In the genomic region with DNA sequence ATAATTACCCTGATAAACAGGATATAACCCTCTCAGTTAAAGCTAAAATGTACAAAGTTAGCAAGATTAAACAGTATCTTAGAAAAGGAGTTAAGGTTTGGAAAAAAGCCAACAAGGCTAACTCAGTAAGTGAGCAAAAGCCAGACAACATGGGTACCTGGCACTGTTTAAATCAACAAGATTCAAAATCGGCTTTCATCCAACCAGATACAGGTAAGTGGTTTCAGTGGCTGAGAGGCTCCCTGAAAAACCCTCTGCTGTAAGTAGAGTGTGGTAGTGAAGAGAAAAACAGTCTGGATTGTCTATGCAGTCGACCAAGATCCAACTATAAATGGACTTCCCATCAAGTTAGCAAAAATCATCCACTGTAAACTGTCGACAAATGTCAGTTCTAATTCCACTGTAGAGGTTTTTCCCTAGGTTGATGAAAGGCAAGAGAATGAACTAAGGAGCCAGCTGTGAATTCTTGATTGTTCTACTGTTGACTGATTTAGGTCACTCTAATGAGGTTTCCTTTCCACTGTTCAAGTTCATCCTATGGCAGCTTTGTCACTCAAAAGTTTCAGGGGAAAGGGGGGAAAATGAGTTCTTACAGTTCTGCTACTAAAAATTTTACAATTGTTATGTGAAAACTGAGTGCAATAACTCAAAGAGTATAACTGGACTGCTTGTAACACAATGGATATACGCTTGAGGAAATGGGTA, we compare ENCODE assay signal across 17 cellular contexts.
"Had no signal": no experiment of that assay in that cellular context is flagged by ENCODE, and none has a peak within 500 bp of the region (broad histone marks: within the 10 kb centered on the region; RNA-seq: fewer than 3 reads in every experiment).

No MANE protein-coding gene starts in this region.

- H3K4me3 Mint-ChIP-seq: activated T-cell treated with anti-CD3 and anti-CD28 coated beads, Interleukin-2, amount 50 U/mL, for 72 hours; naive B cell; stimulated activated memory B cell treated with anti-CD40 and anti-IgM and Interleukin-4, amounts not matched to agents 10 μg/mL and 1 μg/mL and 100 μg/mL, for 72 hours had no signal

- H3K9me3 Mint-ChIP-seq: activated T-cell treated with anti-CD3 and anti-CD28 coated beads, Interleukin-2, amount 50 U/mL, for 72 hours; naive B cell; stimulated activated memory B cell treated with anti-CD40 and anti-IgM and Interleukin-4, amounts not matched to agents 10 μg/mL and 1 μg/mL and 100 μg/mL, for 72 hours had no signal

- ATAC-seq: activated T-cell treated with anti-CD3 and anti-CD28 coated beads, Interleukin-2, amount 50 U/mL, for 72 hours; gastroesophageal sphincter; left cardiac atrium; sciatic nerve; stimulated activated memory B cell treated with anti-CD40 and anti-IgM and Interleukin-4, amounts not matched to agents 10 μg/mL and 1 μg/mL and 100 μg/mL, for 72 hours had no signal

- H3K27me3 Mint-ChIP-seq: naive B cell; stimulated activated memory B cell treated with anti-CD40 and anti-IgM and Interleukin-4, amounts not matched to agents 10 μg/mL and 1 μg/mL and 100 μg/mL, for 72 hours had no signal

- DNase-seq: activated CD4-positive, alpha-beta T cell treated with anti-CD3 and anti-CD28 coated beads for 1 hour; activated effector memory CD4-positive, alpha-beta T cell treated with anti-CD3 and anti-CD28 coated beads, Interleukin-2, amount 50 U/mL, for 16 hours; activated naive CD4-positive, alpha-beta T cell treated with anti-CD3 and anti-CD28 coated beads, Interleukin-2, amount 50 U/mL, for 16 hours; activated T-cell treated with anti-CD3 and anti-CD28 coated beads, Interleukin-2, amount 50 U/mL, for 72 hours; cerebellar nuclear complex; islet precursor cell; left cardiac atrium; naive B cell; nucleus accumbens; small intestine; stimulated activated CD4-positive, alpha-beta T cell treated with anti-CD3 and anti-CD28 coated beads, Interleukin-2, amount 100 ng/mL, for 24 hours; T-helper 1 cell; T-helper 9 cell; upper lobe of left lung had no signal

- H3K27ac Mint-ChIP-seq: activated T-cell treated with anti-CD3 and anti-CD28 coated beads, Interleukin-2, amount 50 U/mL, for 72 hours; stimulated activated memory B cell treated with anti-CD40 and anti-IgM and Interleukin-4, amounts not matched to agents 10 μg/mL and 1 μg/mL and 100 μg/mL, for 72 hours had no signal
